ENCODE assay signal across 15 cellular contexts in the genomic region with DNA sequence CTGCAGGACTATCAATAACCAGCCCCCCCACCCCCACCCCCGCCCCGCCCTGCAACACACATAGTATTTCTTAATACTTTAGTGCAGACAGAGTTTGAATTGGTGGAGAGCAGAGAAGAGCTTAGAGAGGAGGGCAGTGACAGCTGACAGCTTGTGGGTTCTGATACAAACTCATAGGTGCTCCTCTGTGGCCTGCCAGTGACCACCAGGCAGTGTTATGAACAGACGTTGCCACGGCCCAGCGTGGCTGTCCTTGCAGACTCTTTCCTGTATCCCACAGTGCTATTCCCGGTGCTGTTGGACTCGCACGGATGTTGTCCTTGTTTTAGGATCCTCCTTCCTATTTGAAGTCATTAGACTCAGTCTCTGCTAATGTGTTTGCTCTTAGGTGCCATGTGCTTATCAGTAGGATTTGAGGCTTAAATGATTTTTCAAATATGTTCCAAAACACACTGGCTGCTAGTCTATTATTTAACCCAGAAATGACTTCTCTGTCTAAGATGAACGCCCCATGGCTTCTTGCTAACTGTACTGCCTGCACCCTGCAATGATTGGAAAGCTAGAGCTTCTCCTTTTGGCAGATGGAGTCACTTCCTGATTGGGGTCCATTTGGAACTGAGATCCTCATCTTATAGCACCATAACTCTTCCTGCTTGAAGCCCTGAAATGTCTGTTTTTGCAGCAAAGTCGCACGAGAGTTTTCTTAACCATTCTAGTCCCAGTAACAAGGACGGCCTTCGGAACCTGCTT.
DNase-seq lines count a peak whose midpoint lies in the region; ATAC-seq and TF ChIP-seq lines count a peak whose summit lies in the region.
"Had no signal": no experiment of that assay in that cellular context is flagged by ENCODE, and none has a peak within 500 bp of the region (broad histone marks: within the 10 kb centered on the region; RNA-seq: fewer than 3 reads in every experiment).

No MANE protein-coding gene starts in this region.

- peak overlapping the region; percentile 79; the same call in 1 of the 2 replicates for H2AFZ ChIP-seq in OCI-LY7 (ENCODE audit: low read length)

- H3K79me2 ChIP-seq in OCI-LY7 (ENCODE audit: insufficient read depth, low read depth, low read length) = no peaks in the 10 kb centered on the region

- CTCF ChIA-PET in OCI-LY7 (lab: Charles Lee; ENCODE audit: unreplicated experiment) = interaction anchor here (0.6 kb wide), 1 partner anchor 110 kb away, joined by 4 read pairs; no protein-coding TSS in a partner anchor

- peak overlapping the region; percentile 36 for H3K27ac Mint-ChIP-seq in stimulated activated effector memory CD8-positive, alpha-beta T cell treated with anti-CD3 and anti-CD28 coated beads, Interleukin-12 subunit alpha, Interleukin-12 subunit beta, amount 100 ng/mL, for 72 hours
- H3K27ac Mint-ChIP-seq in chondrocyte (ENCODE audit: unreplicated experiment) = no peak overlapping the region
- H3K27ac Mint-ChIP-seq: activated naive CD8-positive, alpha-beta T cell treated with anti-CD3 and anti-CD28 coated beads, Interleukin-2, amount 50 U/mL, for 24 hours had no signal

- H3K4me1 Mint-ChIP-seq in stimulated activated effector memory CD8-positive, alpha-beta T cell treated with anti-CD3 and anti-CD28 coated beads, Interleukin-12 subunit alpha, Interleukin-12 subunit beta, amount 100 ng/mL, for 72 hours = peaks cover 74% of the 10 kb centered on the region
- H3K4me1 Mint-ChIP-seq in chondrocyte (ENCODE audit: low read depth) = peaks cover 30% of the 10 kb centered on the region

- intact Hi-C loops in OCI-LY7 (cut with micrococcal nuclease; ENCODE audit: unreplicated experiment) (no loop called here), left lung (cut with DNase I) (no loop called here)

- DNase-seq in Kasumi-1 (lab: John Stamatoyannopoulos, UW) = peak; percentile 69 to 74
- DNase-seq in OCI-LY7 (ENCODE audit: low spot score) = no peak
- peak in 1 of 2 donors; percentile 59 for DNase-seq in left lung
- DNase-seq in stimulated activated effector memory CD8-positive, alpha-beta T cell treated with anti-CD3 and anti-CD28 coated beads, Interleukin-12 subunit alpha, Interleukin-12 subunit beta, amount 100 ng/mL, for 72 hours (ENCODE audit: low spot score in 2 of 2) = peak in 1 of 2 donors; percentile 49
- DNase-seq in chondrocyte (ENCODE audit: low spot score) = no peak
- no peak for DNase-seq in COLO668 (lab: John Stamatoyannopoulos, UW; ENCODE audit: unreplicated experiment)
- DNase-seq: activated naive CD8-positive, alpha-beta T cell treated with anti-CD3 and anti-CD28 coated beads, Interleukin-2, amount 50 U/mL, for 24 hours; foreskin fibroblast; NCI-H1694; NCI-H446; occipital lobe; right cardiac atrium; stomach; uterus had no signal

- no peak overlapping the region for H3K4me3 ChIP-seq in OCI-LY7 (ENCODE audit: low read depth, low read length, poor library complexity, severe bottlenecking)
- H3K4me3 ChIP-seq in left lung = no peak overlapping the region
- H3K4me3 ChIP-seq: stomach, uterus had no signal

- H3K9me3 Mint-ChIP-seq in stimulated activated effector memory CD8-positive, alpha-beta T cell treated with anti-CD3 and anti-CD28 coated beads, Interleukin-12 subunit alpha, Interleukin-12 subunit beta, amount 100 ng/mL, for 72 hours = no peaks in the 10 kb centered on the region
- H3K9me3 Mint-ChIP-seq in chondrocyte (ENCODE audit: low read depth) = peaks cover 9% of the 10 kb centered on the region
- H3K9me3 Mint-ChIP-seq: activated naive CD8-positive, alpha-beta T cell treated with anti-CD3 and anti-CD28 coated beads, Interleukin-2, amount 50 U/mL, for 24 hours had no signal

- H3K4me1 ChIP-seq in OCI-LY7 (ENCODE audit: insufficient read depth, low read length, poor library complexity, severe bottlenecking) (peaks cover 46% of the 10 kb centered on the region), left lung (peaks cover 11 to 53% of the 10 kb centered on the region in 2 donors)
- H3K4me1 ChIP-seq: stomach, uterus had no signal

- ATAC-seq in left lung = peak; percentile 45
- no peak for ATAC-seq in stimulated activated effector memory CD8-positive, alpha-beta T cell treated with anti-CD3 and anti-CD28 coated beads, Interleukin-12 subunit alpha, Interleukin-12 subunit beta, amount 100 ng/mL, for 72 hours
- no peak for ATAC-seq in GM19324 (IDR thresholded peaks at IDR 0.05; ENCODE audit: low FRiP score, unreplicated experiment)
- ATAC-seq: activated naive CD8-positive, alpha-beta T cell treated with anti-CD3 and anti-CD28 coated beads, Interleukin-2, amount 50 U/mL, for 24 hours; right cardiac atrium had no signal

- no peak for TF ChIP-seq CTCF in OCI-LY7 (conservative IDR thresholded peaks at IDR 0.05; ENCODE audit: low read length)
- no peak for TF ChIP-seq CTCF in left lung (IDR thresholded peaks at IDR 0.05)
- no peak for TF ChIP-seq CTCF in chondrocyte (IDR thresholded peaks at IDR 0.05)

- no peaks in the 10 kb centered on the region for H3K36me3 ChIP-seq in OCI-LY7 (ENCODE audit: insufficient read depth, low read length)
- no peaks in the 10 kb centered on the region for H3K36me3 ChIP-seq in left lung
- H3K36me3 ChIP-seq: stomach, uterus had no signal

- H3K27me3 Mint-ChIP-seq in chondrocyte (ENCODE audit: low read depth) = no peaks in the 10 kb centered on the region

- H3K27ac ChIP-seq in OCI-LY7 (ENCODE audit: low read depth, low read length, poor library complexity, severe bottlenecking) (no peak overlapping the region), left lung (peak overlapping the region in 1 of 2 donors; percentile 85)
- H3K27ac ChIP-seq: uterus had no signal

- no peaks in the 10 kb centered on the region for H3K9me2 ChIP-seq in OCI-LY7 (ENCODE audit: insufficient read depth, low read length)

- no peaks in the 10 kb centered on the region for H3K27me3 ChIP-seq in left lung
- H3K27me3 ChIP-seq: stomach, uterus had no signal

- POLR2A ChIA-PET in OCI-LY7 (lab: Charles Lee) = interaction anchor here (0.6 to 2.4 kb wide), 6 partner anchors 10 to 539 kb away, joined by 3 to 12 read pairs (median 4); a partner anchor contains a TSS

- no peaks in the 10 kb centered on the region for H3K36me3 Mint-ChIP-seq in stimulated activated effector memory CD8-positive, alpha-beta T cell treated with anti-CD3 and anti-CD28 coated beads, Interleukin-12 subunit alpha, Interleukin-12 subunit beta, amount 100 ng/mL, for 72 hours
- H3K36me3 Mint-ChIP-seq in chondrocyte (ENCODE audit: low read depth) = no peaks in the 10 kb centered on the region

- no TSS peak for BruUV-seq in OCI-LY7 (replicated peaks; lab: Mats Ljungman, UMichigan)

- no peaks in the 10 kb centered on the region for H4K20me1 ChIP-seq in OCI-LY7 (ENCODE audit: insufficient read depth, low read length)

- H3K4me2 ChIP-seq in OCI-LY7 (ENCODE audit: low read length) = peak overlapping the region; percentile 25; the same call in 1 of the 2 replicates

- H3K9me3 ChIP-seq in OCI-LY7 (ENCODE audit: low read length) (no peaks in the 10 kb centered on the region), left lung (no peaks in the 10 kb centered on the region)
- H3K9me3 ChIP-seq: stomach, uterus had no signal

- H3K4me3 Mint-ChIP-seq in stimulated activated effector memory CD8-positive, alpha-beta T cell treated with anti-CD3 and anti-CD28 coated beads, Interleukin-12 subunit alpha, Interleukin-12 subunit beta, amount 100 ng/mL, for 72 hours = no peak overlapping the region
- no peak overlapping the region for H3K4me3 Mint-ChIP-seq in chondrocyte (ENCODE audit: unreplicated experiment)
- H3K4me3 Mint-ChIP-seq: activated naive CD8-positive, alpha-beta T cell treated with anti-CD3 and anti-CD28 coated beads, Interleukin-2, amount 50 U/mL, for 24 hours had no signal

Comparison
In these comparisons a context has a peak if more than half of its experiments do, and no peak if none do; other contexts are left out.
1. DNase-seq: peak in Kasumi-1 (2 of 2); none in OCI-LY7 (single experiment), chondrocyte (single experiment) and COLO668 (single experiment).